Comparison of ENCODE assay signal across 28 cellular contexts in genomic region chr18:28043631-28044030, GRCh38.
DNase-seq lines count a peak whose midpoint lies in the region; FAIRE-seq and TF ChIP-seq lines count a peak whose summit lies in the region.
"Had no signal": no experiment of that assay in that cellular context is flagged by ENCODE, and none has a peak within 500 bp of the region (broad histone marks: within the 10 kb centered on the region; RNA-seq: fewer than 3 reads in every experiment).

No MANE protein-coding gene starts in this region.

- TF ChIP-seq CTCF in HFFc6 (IDR thresholded peaks at IDR 0.05): no peak
- TF ChIP-seq CTCF in endodermal cell (conservative IDR thresholded peaks at IDR 0.05): no peak
- TF ChIP-seq CTCF in nephron progenitor cell (IDR thresholded peaks at IDR 0.05): no peak
- peak; percentile 8 for TF ChIP-seq CTCF in type B pancreatic cell (conservative IDR thresholded peaks at IDR 0.05)
- no peak for TF ChIP-seq CTCF in vagina (IDR thresholded peaks at IDR 0.05)

- H3K4me3 ChIP-seq in endodermal cell (ENCODE audit: low read length): no peak overlapping the region
- no peak overlapping the region for H3K4me3 ChIP-seq in vagina
- H3K4me3 ChIP-seq: A549, GM23338, SJCRH30 had no signal

- peaks cover 5% of the 10 kb centered on the region for H3K27me3 Mint-ChIP-seq in HFFc6 (ENCODE audit: insufficient read depth)
- H3K27me3 Mint-ChIP-seq in endodermal cell (ENCODE audit: insufficient read depth): no peaks in the 10 kb centered on the region
- H3K27me3 Mint-ChIP-seq in nephron progenitor cell (ENCODE audit: low read depth, poor library complexity): no peaks in the 10 kb centered on the region
- H3K27me3 Mint-ChIP-seq in type B pancreatic cell: no peaks in the 10 kb centered on the region
- H3K27me3 Mint-ChIP-seq: CD8-positive, alpha-beta memory T cell had no signal

- H3K36me3 ChIP-seq in endodermal cell (ENCODE audit: control insufficient read depth, insufficient read depth, low read length) (peaks cover 50% of the 10 kb centered on the region), vagina (no peaks in the 10 kb centered on the region)
- H3K36me3 ChIP-seq: BE2C, SJCRH30 had no signal

- H3K9me3 Mint-ChIP-seq in HFFc6 (no peaks in the 10 kb centered on the region), endodermal cell (no peaks in the 10 kb centered on the region), nephron progenitor cell (no peaks in the 10 kb centered on the region), type B pancreatic cell (no peaks in the 10 kb centered on the region)
- H3K9me3 Mint-ChIP-seq: GM23338, H9 had no signal

- intact Hi-C loops in vagina (cut with DNase I): no loop called here

- peaks cover 87% of the 10 kb centered on the region for H3K4me1 Mint-ChIP-seq in HFFc6 (ENCODE audit: low read depth)
- H3K4me1 Mint-ChIP-seq in endodermal cell: peaks cover 75% of the 10 kb centered on the region
- peaks cover 59% of the 10 kb centered on the region for H3K4me1 Mint-ChIP-seq in nephron progenitor cell
- H3K4me1 Mint-ChIP-seq in type B pancreatic cell (ENCODE audit: unreplicated experiment): peaks cover 28% of the 10 kb centered on the region
- H3K4me1 Mint-ChIP-seq: CD8-positive, alpha-beta memory T cell had no signal

- no peak overlapping the region for H3K9ac ChIP-seq in endodermal cell (ENCODE audit: extremely low read depth, low read length, poor library complexity, severe bottlenecking)

- H3K27ac Mint-ChIP-seq in HFFc6 (peak overlapping the region; percentile 38), endodermal cell (peak overlapping the region; percentile 30), nephron progenitor cell (peak overlapping the region; percentile 32), type B pancreatic cell (no peak overlapping the region)
- H3K27ac Mint-ChIP-seq: CD14-positive monocyte; CD8-positive, alpha-beta memory T cell; GM23338; H9 had no signal

- H3K27me3 ChIP-seq in endodermal cell (ENCODE audit: control insufficient read depth, insufficient read depth, low read length, poor library complexity, severe bottlenecking): no peaks in the 10 kb centered on the region
- no peaks in the 10 kb centered on the region for H3K27me3 ChIP-seq in vagina
- H3K27me3 ChIP-seq: BE2C, SJCRH30 had no signal

- H3K9me3 ChIP-seq in endodermal cell (ENCODE audit: control insufficient read depth, low read length): no peaks in the 10 kb centered on the region
- H3K9me3 ChIP-seq in vagina: no peaks in the 10 kb centered on the region
- H3K9me3 ChIP-seq: A549, BE2C, SJCRH30 had no signal

- no peak for TF ChIP-seq POLR2A in vagina (IDR thresholded peaks at IDR 0.05)

- H3K4me1 ChIP-seq in endodermal cell (ENCODE audit: control insufficient read depth, insufficient read depth, low read length) (peaks cover 16% of the 10 kb centered on the region), vagina (no peaks in the 10 kb centered on the region)
- H3K4me1 ChIP-seq: SJCRH30 had no signal

- no peak overlapping the region for H3K27ac ChIP-seq in endodermal cell (ENCODE audit: low read depth, low read length)
- H3K27ac ChIP-seq in vagina: no peak overlapping the region
- H3K27ac ChIP-seq: HL-60, SJCRH30 had no signal

- H3K36me3 Mint-ChIP-seq in HFFc6 (ENCODE audit: low read depth) (peaks cover 30% of the 10 kb centered on the region), endodermal cell (ENCODE audit: low read depth) (peaks cover 24% of the 10 kb centered on the region), nephron progenitor cell (ENCODE audit: low read depth) (peaks cover 9% of the 10 kb centered on the region), type B pancreatic cell (no peaks in the 10 kb centered on the region)
- H3K36me3 Mint-ChIP-seq: CD14-positive monocyte; CD8-positive, alpha-beta memory T cell had no signal

- WGBS in endodermal cell (ENCODE audit: insufficient coverage in 1 of 2, insufficient read length in 1 of 2), 2 experiments: 87 to 89% methylated on average over 3 of the region's 3 CpGs

- no peak for FAIRE-seq in HTR-8/SVneo (lab: Jason Lieb, UNC)
- FAIRE-seq: A549, GM18507 had no signal

- H3K4me3 Mint-ChIP-seq in HFFc6 (no peak overlapping the region), endodermal cell (no peak overlapping the region), nephron progenitor cell (no peak overlapping the region), type B pancreatic cell (no peak overlapping the region)
- H3K4me3 Mint-ChIP-seq: CD14-positive monocyte; CD8-positive, alpha-beta memory T cell; GM23338; H9 had no signal

- DNase-seq in HFFc6 (no peak), endodermal cell (no peak), nephron progenitor cell (no peak), type B pancreatic cell (ENCODE audit: extremely low spot score, unreplicated experiment) (no peak), hypothalamus (lab: John Stamatoyannopoulos, UW) (no peak), HTR-8/SVneo (ENCODE audit: insufficient read length, low spot score) (no peak), vagina (ENCODE audit: extremely low spot score in 2 of 2) (no peak)
- DNase-seq: BE2C; Calu3; CD8-positive, alpha-beta memory T cell; DMS153; DND-41; H9; NCI-H1092; NCI-H1417 treated with DMSO at 0.1 percent for 48 hours; NCI-H1694 treated with DMSO at 0.1 percent for 48 hours; NCI-H2081; NCI-H2171 treated with DMSO at 0.1 percent for 48 hours; NCI-H446; NCI-H524 treated with DMSO at 0.1 percent for 48 hours; NCI-H774; PC-3; SJCRH30 had no signal
